Comparison of ENCODE assay signal across 18 cellular contexts in genomic region chr11:18264677-18265542, GRCh38. TPM values are rescaled to one million over a fixed set of nuclear protein-coding genes. Genes with fewer than 3 reads are reported as not detected.
"Had no signal": no experiment of that assay in that cellular context is flagged by ENCODE, and none has a peak within 500 bp of the region (broad histone marks: within the 10 kb centered on the region; RNA-seq: fewer than 3 reads in every experiment).

No MANE protein-coding gene starts in this region.

- H3K4me3 Mint-ChIP-seq: activated T-helper 17 cell treated with anti-CD3 and anti-CD28 coated beads, Interleukin-2, amount 50 U/mL, for 72 hours; natural killer cell treated with Interleukin-12 subunit alpha and Interleukin-12 subunit beta and Interleukin-15 and Interleukin-18, amount 100 ng/mL, for 72 hours had no signal

- ATAC-seq: natural killer cell treated with Interleukin-12 subunit alpha and Interleukin-12 subunit beta and Interleukin-15 and Interleukin-18, amount 100 ng/mL, for 72 hours had no signal

- H3K36me3 Mint-ChIP-seq: natural killer cell treated with Interleukin-12 subunit alpha and Interleukin-12 subunit beta and Interleukin-15 and Interleukin-18, amount 100 ng/mL, for 72 hours had no signal

- H3K27ac Mint-ChIP-seq: activated T-helper 17 cell treated with anti-CD3 and anti-CD28 coated beads, Interleukin-2, amount 50 U/mL, for 72 hours; natural killer cell treated with Interleukin-12 subunit alpha and Interleukin-12 subunit beta and Interleukin-15 and Interleukin-18, amount 100 ng/mL, for 72 hours had no signal

- H3K9me3 Mint-ChIP-seq: activated T-helper 17 cell treated with anti-CD3 and anti-CD28 coated beads, Interleukin-2, amount 50 U/mL, for 72 hours; natural killer cell treated with Interleukin-12 subunit alpha and Interleukin-12 subunit beta and Interleukin-15 and Interleukin-18, amount 100 ng/mL, for 72 hours had no signal

- DNase-seq: activated CD4-positive, alpha-beta T cell treated with anti-CD3 and anti-CD28 coated beads, Interleukin-2, amount 50 U/mL, for 4 hours; activated CD4-positive, CD25-positive, alpha-beta regulatory T cell treated with anti-CD3 and anti-CD28 coated beads, Interleukin-2, amount 50 U/mL, for 72 hours; activated naive CD4-positive, alpha-beta T cell treated with Interleukin-2 at 50 U/mL for 16 hours; dorsolateral prefrontal cortex; hippocampal formation; left ventricle myocardium inferior; occipital lobe; stimulated activated CD4-positive, alpha-beta T cell treated with anti-CD3 and anti-CD28 coated beads, Interleukin-15, amount 100 ng/mL, for 24 hours; stimulated activated CD4-positive, alpha-beta T cell treated with anti-CD3 and anti-CD28 coated beads, Interleukin-4, amount 100 ng/mL, for 1 hour; stimulated activated naive CD4-positive, alpha-beta T cell treated with Interleukin-2 at 50 U/mL for 16 hours; substantia nigra; SW 1271; T-helper 9 cell; transverse colon had no signal

- H3K27me3 Mint-ChIP-seq: activated T-helper 17 cell treated with anti-CD3 and anti-CD28 coated beads, Interleukin-2, amount 50 U/mL, for 72 hours had no signal

RNA-seq across cellular contexts. Expression of gene SAA1, which starts 1.2 kb away (rescaled TPM):
- total RNA-seq: activated T-helper 17 cell treated with anti-CD3 and anti-CD28 coated beads, Interleukin-2, amount 50 U/mL, for 72 hours; cardiac muscle cell; glomerular endothelial cell; left ventricle myocardium inferior; natural killer cell treated with Interleukin-12 subunit alpha and Interleukin-12 subunit beta and Interleukin-15 and Interleukin-18, amount 100 ng/mL, for 72 hours; occipital lobe had no signal

RNA-seq across cellular contexts. Expression of gene SAA2, which starts 16.4 kb away (rescaled TPM):
- total RNA-seq: activated T-helper 17 cell treated with anti-CD3 and anti-CD28 coated beads, Interleukin-2, amount 50 U/mL, for 72 hours; cardiac muscle cell; glomerular endothelial cell; natural killer cell treated with Interleukin-12 subunit alpha and Interleukin-12 subunit beta and Interleukin-15 and Interleukin-18, amount 100 ng/mL, for 72 hours had no signal

RNA-seq across cellular contexts. Expression of gene SAA4, which starts 28.3 kb away (rescaled TPM):
- total RNA-seq: activated T-helper 17 cell treated with anti-CD3 and anti-CD28 coated beads, Interleukin-2, amount 50 U/mL, for 72 hours; cardiac muscle cell; glomerular endothelial cell; left ventricle myocardium inferior; natural killer cell treated with Interleukin-12 subunit alpha and Interleukin-12 subunit beta and Interleukin-15 and Interleukin-18, amount 100 ng/mL, for 72 hours; occipital lobe; transverse colon had no signal
